22 cellular contexts compared by ENCODE assay signal in the genomic region with DNA sequence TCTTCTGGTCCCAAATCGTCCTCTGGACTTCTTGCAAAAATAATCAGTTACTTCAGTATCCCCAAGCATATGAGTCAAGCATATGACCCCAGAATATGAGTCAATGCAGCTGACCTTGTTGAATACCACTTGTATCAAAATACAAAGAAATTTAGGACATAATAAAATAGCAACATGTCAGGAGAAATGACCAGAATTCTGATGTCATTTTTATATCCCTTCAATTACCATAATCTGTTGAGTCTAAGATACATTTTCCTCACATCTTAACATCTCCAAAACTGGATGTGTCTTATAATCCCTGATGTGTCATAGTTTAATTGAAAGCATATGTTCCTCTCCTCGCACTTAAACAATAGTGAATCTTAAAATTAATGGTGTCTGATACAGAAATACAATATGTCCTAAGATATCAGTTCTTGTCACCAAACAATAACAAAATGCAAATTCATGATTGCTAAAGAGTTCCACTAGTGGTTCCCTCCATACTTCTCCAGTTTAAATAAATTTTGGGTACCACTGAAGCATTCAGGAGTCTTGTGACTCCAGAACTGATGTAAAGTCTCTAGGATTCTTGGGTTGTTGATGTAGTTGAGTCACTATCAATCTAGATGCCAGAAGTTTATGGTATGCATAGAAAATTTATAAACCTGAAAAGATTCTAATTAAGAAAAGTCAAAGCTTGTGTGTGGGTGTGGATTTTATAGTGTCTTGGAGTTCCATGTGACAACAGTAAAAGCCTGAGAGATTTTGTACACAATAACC. TPM values are rescaled to one million over a fixed set of nuclear protein-coding genes. Genes with fewer than 3 reads are reported as not detected.
A peak's percentile ranks its signal among the peaks of the same experiment; 100 is the strongest.
DNase-seq lines count a peak whose midpoint lies in the region; FAIRE-seq and TF ChIP-seq lines count a peak whose summit lies in the region.
"Had no signal": no experiment of that assay in that cellular context is flagged by ENCODE, and none has a peak within 500 bp of the region (broad histone marks: within the 10 kb centered on the region; RNA-seq: fewer than 3 reads in every experiment).

No MANE protein-coding gene starts in this region.

- H4K20me1 ChIP-seq in osteoblast (ENCODE audit: insufficient read depth, low read length) = no peaks in the 10 kb centered on the region

- H3K9me3 ChIP-seq in osteoblast (ENCODE audit: low read depth, low read length) (no peaks in the 10 kb centered on the region), adrenal gland (replicated peaks in 1 of 3) (peaks cover 0 to 10% (median 9%) of the 10 kb centered on the region in 3 donors), testis (no peaks in the 10 kb centered on the region)

- no peaks in the 10 kb centered on the region for H3K36me3 ChIP-seq in bronchial epithelial cell (ENCODE audit: control insufficient read depth, insufficient read depth, low read length)
- H3K36me3 ChIP-seq in osteoblast (ENCODE audit: insufficient read depth, low read length) = no peaks in the 10 kb centered on the region
- H3K36me3 ChIP-seq in adrenal gland (replicated peaks in 1 of 2) = no peaks in the 10 kb centered on the region
- no peaks in the 10 kb centered on the region for H3K36me3 ChIP-seq in testis (ENCODE audit: low read depth, missing control alignments)

- H3K79me2 ChIP-seq in osteoblast (ENCODE audit: insufficient read depth, low read length) = no peaks in the 10 kb centered on the region

- 62 to 63% (median 63%) methylated on average over 2 of the region's 2 CpGs for WGBS in adrenal gland, 4 donors
- WGBS in testis, 2 donors = 85 to 89% methylated on average over 2 of the region's 2 CpGs

- H3K4me3 ChIP-seq in AG09309 (ENCODE audit: control insufficient read depth, low read depth, low read length) = no peak overlapping the region
- H3K4me3 ChIP-seq in HFF-Myc (replicated peaks; ENCODE audit: low read depth, low read length) = no peak overlapping the region
- H3K4me3 ChIP-seq in bronchial epithelial cell (ENCODE audit: low read depth, low read length) = no peak overlapping the region
- no peak overlapping the region for H3K4me3 ChIP-seq in osteoblast (ENCODE audit: insufficient read depth, low read length)
- H3K4me3 ChIP-seq in adrenal gland = no peak overlapping the region
- no peak overlapping the region for H3K4me3 ChIP-seq in testis
- H3K4me3 ChIP-seq: left ventricle myocardium inferior, mucosa of descending colon, upper lobe of left lung had no signal

- H3K27me3 ChIP-seq in bronchial epithelial cell (ENCODE audit: control insufficient read depth, insufficient read depth, low read length) (no peaks in the 10 kb centered on the region), osteoblast (ENCODE audit: insufficient read depth, low read length) (no peaks in the 10 kb centered on the region), adrenal gland (no peaks in the 10 kb centered on the region), testis (no peaks in the 10 kb centered on the region)
- H3K27me3 ChIP-seq: upper lobe of left lung had no signal

- peak; percentile 39 for DNase-seq in AG09309 (ENCODE audit: low read depth)
- peak; percentile 20 for DNase-seq in HFF-Myc (ENCODE audit: extremely low read depth, low read depth)
- DNase-seq in bronchial epithelial cell (ENCODE audit: low read depth) = peak; percentile 5
- DNase-seq in osteoblast (ENCODE audit: insufficient read length, low spot score, missing footprints) = peak; percentile 36
- no peak for DNase-seq in adrenal gland
- no peak for DNase-seq in NCI-H146 (lab: John Stamatoyannopoulos, UW)
- no peak for DNase-seq in testis
- no peak for DNase-seq in stimulated activated naive CD4-positive, alpha-beta T cell treated with Interleukin-2 at 50 U/mL for 16 hours (lab: John Stamatoyannopoulos, UW)
- DNase-seq: activated CD4-positive, alpha-beta T cell treated with anti-CD3 and anti-CD28 coated beads, Interleukin-2, amount 10 ng/mL, durations not matched to agents 24 days and 14 days; AML-193; aorta; COR-L47; glutamatergic neuron; left ventricle myocardium inferior; mucosa of descending colon; NCI-H1930; NCI-H446; stimulated activated naive CD8-positive, alpha-beta T cell treated with anti-CD3 and anti-CD28 coated beads, Interleukin-15, Interleukin-2, amounts not matched to agents 100 U/mL and 50 U/mL, for 24 hours; upper lobe of left lung had no signal

- no peak for FAIRE-seq in bronchial epithelial cell (lab: Jason Lieb, UNC)
- FAIRE-seq: endothelial cell of umbilical vein, G401.6, HepG2 had no signal

- no peak for TF ChIP-seq CTCF in AG09309 (IDR thresholded peaks at IDR 0.05; ENCODE audit: control insufficient read depth, insufficient read depth, low read depth, low read length, missing control alignments)
- no peak for TF ChIP-seq CTCF in HFF-Myc (IDR thresholded peaks at IDR 0.05; ENCODE audit: low read depth, low read length, missing control alignments)
- no peak for TF ChIP-seq CTCF in bronchial epithelial cell (IDR thresholded peaks at IDR 0.05; ENCODE audit: insufficient read depth, low read length, severe bottlenecking)
- no peak for TF ChIP-seq CTCF in osteoblast (IDR thresholded peaks at IDR 0.05; ENCODE audit: extremely low read depth, low read depth, low read length)
- TF ChIP-seq CTCF in adrenal gland (IDR thresholded peaks at IDR 0.05) = no peak
- TF ChIP-seq CTCF in testis (IDR thresholded peaks at IDR 0.05) = no peak

- peak overlapping the region; percentile 45 for H3K27ac ChIP-seq in osteoblast (ENCODE audit: low read depth, low read length)
- no peak overlapping the region for H3K27ac ChIP-seq in adrenal gland
- H3K27ac ChIP-seq in testis = no peak overlapping the region
- H3K27ac ChIP-seq: left ventricle myocardium inferior, upper lobe of left lung had no signal

- no peak for TF ChIP-seq POLR2A in adrenal gland (IDR thresholded peaks at IDR 0.05)
- no peak for TF ChIP-seq POLR2A in testis (IDR thresholded peaks at IDR 0.05)

- H3K4me1 ChIP-seq in osteoblast (ENCODE audit: insufficient read depth, low read length) = peaks cover 11% of the 10 kb centered on the region
- peaks cover 0 to 10% of the 10 kb centered on the region in 2 donors for H3K4me1 ChIP-seq in adrenal gland (replicated peaks in 1 of 2)
- no peaks in the 10 kb centered on the region for H3K4me1 ChIP-seq in testis
- H3K4me1 ChIP-seq: left ventricle myocardium inferior, upper lobe of left lung had no signal

- no peak overlapping the region for H2AFZ ChIP-seq in osteoblast (ENCODE audit: low read length)

- intact Hi-C loops in adrenal gland (cut with DNase I) = no loop called here
- intact Hi-C loops in testis (cut with DNase I; ENCODE audit: low total_unique reads) = no loop called here

- no peak overlapping the region for H3K4me2 ChIP-seq in osteoblast (ENCODE audit: insufficient read depth, low read length)

RNA-seq across cellular contexts. Expression of a gene that starts 41.8 kb away (rescaled TPM):
- total RNA-seq in bronchial epithelial cell (11.1 and 15.7 TPM in 2 replicates), osteoblast (44.9 and 50.4 TPM in 2 replicates), adrenal gland (10 to 100 TPM; 27.6 to 36.5 (median 32.0) TPM), testis (10 to 100 TPM; 52.9 to 80.8 TPM)
- polyA plus RNA-seq in adrenal gland (10 to 100 TPM; 18.4 to 54.8 (median 24.5) TPM), testis (ENCODE audit: insufficient read depth, low read depth, low replicate concordance) (60.6 TPM)

Comparison
In these comparisons a context has a peak if more than half of its experiments do, and no peak if none do; other contexts are left out.
1. DNase-seq: peak in AG09309 (single experiment), HFF-Myc (single experiment), bronchial epithelial cell (single experiment) and osteoblast (single experiment); none in adrenal gland (0 of 7), NCI-H146 (single experiment), testis (single experiment) and stimulated activated naive CD4-positive, alpha-beta T cell treated with Interleukin-2 at 50 U/mL for 16 hours (single experiment).